10 cellular contexts compared by ENCODE assay signal in the genomic region with DNA sequence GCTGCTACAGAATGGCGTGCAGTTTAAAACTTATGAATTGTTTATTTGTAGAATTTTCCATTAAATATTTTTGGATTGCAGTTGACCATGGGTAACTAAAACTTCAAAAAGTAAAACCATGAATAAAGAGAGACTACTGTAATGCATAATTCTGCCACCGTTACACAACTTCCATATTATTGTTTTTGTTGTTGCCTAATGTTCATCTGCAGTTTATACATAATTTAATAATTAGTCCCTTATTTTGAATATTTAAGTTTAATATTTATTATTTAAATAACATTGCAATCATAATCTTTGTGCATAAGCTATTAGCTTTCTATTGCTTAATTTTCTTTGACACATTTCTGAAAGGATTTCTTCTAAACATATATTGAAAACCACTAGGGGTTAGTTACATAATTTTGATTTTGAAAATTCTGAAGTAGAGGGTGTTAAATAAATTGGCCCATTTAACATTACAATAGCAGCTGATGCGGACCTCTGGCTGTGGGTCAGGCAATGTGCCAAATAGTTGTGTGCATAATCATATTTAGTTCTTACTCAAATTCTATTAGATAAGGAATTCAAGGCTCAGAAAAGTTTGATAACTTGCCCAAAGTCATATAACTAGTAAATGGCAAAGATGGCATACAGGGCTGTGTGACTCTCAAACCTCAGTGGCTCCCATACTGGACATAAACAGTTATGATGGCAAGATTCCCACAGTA. TPM values are rescaled to one million over a fixed set of nuclear protein-coding genes. Genes with fewer than 3 reads are reported as not detected.
DNase-seq lines count a peak whose midpoint lies in the region; ATAC-seq, FAIRE-seq and TF ChIP-seq lines count a peak whose summit lies in the region.
"Had no signal": no experiment of that assay in that cellular context is flagged by ENCODE, and none has a peak within 500 bp of the region (broad histone marks: within the 10 kb centered on the region; RNA-seq: fewer than 3 reads in every experiment).

No MANE protein-coding gene starts in this region.

- BruUV-seq in K562 (replicated peaks; lab: Mats Ljungman, UMichigan) = no TSS peak

- no peaks in the 10 kb centered on the region for H3K9me3 Mint-ChIP-seq in activated T-cell treated with anti-CD3 and anti-CD28 coated beads, Interleukin-2, amount 50 U/mL, for 72 hours
- H3K9me3 Mint-ChIP-seq: memory B cell had no signal

- WGBS in K562 (ENCODE audit: insufficient coverage, low coverage, missing lambda C conversion rate) = 3% methylated on average over 3 of the region's 3 CpGs
- 86% methylated on average over 1 of the region's 3 CpGs; no CpG with 5 or more reads in 1 of the 2 experiments for WGBS in mesodermal cell (ENCODE audit: insufficient coverage in 2 of 2), 2 experiments

- H3K36me3 ChIP-seq in BE2C (no peaks in the 10 kb centered on the region), K562 (ENCODE audit: control insufficient read depth, insufficient read depth, low read length) (no peaks in the 10 kb centered on the region), mesodermal cell (ENCODE audit: control insufficient read depth, insufficient read depth, low read length) (no peaks in the 10 kb centered on the region)
- H3K36me3 ChIP-seq: thoracic aorta had no signal

- POLR2A ChIA-PET in K562 (lab: Yijun Ruan, JAX) = interaction anchor here (0.6 to 1.7 kb wide), 8 partner anchors 8 to 241 kb away, joined by 3 to 6 read pairs (median 4); no protein-coding TSS in a partner anchor

- H4K20me1 ChIP-seq in K562 (replicated peaks; ENCODE audit: control insufficient read depth, insufficient read depth, low read length) = no peaks in the 10 kb centered on the region

- H3K4me2 ChIP-seq in K562 (ENCODE audit: insufficient read depth, low read length) = peak overlapping the region; percentile 66; the same call in 1 of the 2 replicates

- H3K27ac Mint-ChIP-seq in activated T-cell treated with anti-CD3 and anti-CD28 coated beads, Interleukin-2, amount 50 U/mL, for 72 hours = no peak overlapping the region
- H3K27ac Mint-ChIP-seq: memory B cell had no signal

- no peak for TF ChIP-seq POLR2A in K562 (conservative IDR thresholded peaks at IDR 0.05)

- H3K4me1 ChIP-seq in BE2C (peaks cover 8% of the 10 kb centered on the region), K562 (replicated peaks in 1 of 2; ENCODE audit: control insufficient read depth in 2 of 2, insufficient read depth in 2 of 2, low read length in 2 of 2) (peaks cover 0 to 17% of the 10 kb centered on the region in 2 experiments; a peak in 4 of 5 replicates), mesodermal cell (ENCODE audit: control insufficient read depth, insufficient read depth, low read length, poor library complexity, severe bottlenecking) (no peaks in the 10 kb centered on the region)

- H3K9me3 ChIP-seq in BE2C = no peaks in the 10 kb centered on the region
- no peaks in the 10 kb centered on the region for H3K9me3 ChIP-seq in K562 (replicated peaks; ENCODE audit: control insufficient read depth, insufficient read depth, low read depth, low read length)
- no peaks in the 10 kb centered on the region for H3K9me3 ChIP-seq in mesodermal cell (ENCODE audit: control insufficient read depth, low read length)
- H3K9me3 ChIP-seq: thoracic aorta had no signal

- no peak overlapping the region for H3K4me3 Mint-ChIP-seq in activated T-cell treated with anti-CD3 and anti-CD28 coated beads, Interleukin-2, amount 50 U/mL, for 72 hours
- H3K4me3 Mint-ChIP-seq: memory B cell had no signal

- no peak for TF ChIP-seq CTCF in BE2C (IDR thresholded peaks at IDR 0.05; ENCODE audit: low read depth, low read length)
- TF ChIP-seq CTCF in K562 (IDR thresholded peaks at IDR 0.05 in 2 of 3, conservative IDR thresholded peaks at IDR 0.05 in 1 of 3; ENCODE audit: insufficient read depth in 2 of 3, low read depth in 1 of 3, low read length in 3 of 3) = no peak

- no peak for FAIRE-seq in K562 (lab: Jason Lieb, UNC)

- peaks cover 16% of the 10 kb centered on the region for H3K4me1 Mint-ChIP-seq in activated T-cell treated with anti-CD3 and anti-CD28 coated beads, Interleukin-2, amount 50 U/mL, for 72 hours (ENCODE audit: low read depth)
- H3K4me1 Mint-ChIP-seq: memory B cell had no signal

- no peak for TF ChIP-seq EP300 in K562 (IDR thresholded peaks at IDR 0.05; ENCODE audit: low read length)

- CTCF ChIA-PET in K562 (lab: Yijun Ruan, JAX; ENCODE audit: low intra/inter-chr PET ratio) = no interaction called here

- H3K4me3 ChIP-seq in BE2C (ENCODE audit: low read depth, low read length) = peak overlapping the region; percentile 43
- H3K4me3 ChIP-seq in K562 = no peak overlapping the region
- H3K4me3 ChIP-seq in mesodermal cell (ENCODE audit: extremely low read depth, insufficient read depth, low read length, poor library complexity, severe bottlenecking) = no peak overlapping the region
- H3K4me3 ChIP-seq: thoracic aorta had no signal

- H3K79me2 ChIP-seq in K562 (ENCODE audit: control insufficient read depth, insufficient read depth, low read length) = no peaks in the 10 kb centered on the region

- H3K27me3 ChIP-seq in BE2C (no peaks in the 10 kb centered on the region), K562 (ENCODE audit: control insufficient read depth in 2 of 2, insufficient read depth in 2 of 2, low read length in 2 of 2) (no peaks in the 10 kb centered on the region)

- H3K36me3 Mint-ChIP-seq in activated T-cell treated with anti-CD3 and anti-CD28 coated beads, Interleukin-2, amount 50 U/mL, for 72 hours (ENCODE audit: insufficient read depth in 2 of 2) = peaks cover 0 to 3% of the 10 kb centered on the region in 2 donors
- H3K36me3 Mint-ChIP-seq: memory B cell had no signal

- H3K27ac ChIP-seq in K562 (ENCODE audit: extremely low read depth, low read depth, low read length) (peak overlapping the region; percentile 64), mesodermal cell (ENCODE audit: low read depth, low read length, severe bottlenecking) (peak overlapping the region; percentile 67)
- H3K27ac ChIP-seq: thoracic aorta had no signal

- intact Hi-C loops in K562 (cut with micrococcal nuclease) = no loop called here

- peaks cover 4% of the 10 kb centered on the region for H3K27me3 Mint-ChIP-seq in activated T-cell treated with anti-CD3 and anti-CD28 coated beads, Interleukin-2, amount 50 U/mL, for 72 hours (ENCODE audit: low read depth)
- H3K27me3 Mint-ChIP-seq: memory B cell had no signal

- TF ChIP-seq RAD21 in K562 (CRISPR knock-in tag; conservative IDR thresholded peaks at IDR 0.05 in 1 of 2, IDR thresholded peaks at IDR 0.05 in 1 of 2) = no peak

- peak overlapping the region; percentile 52; the same call in 1 of the 2 replicates for H2AFZ ChIP-seq in K562 (ENCODE audit: low read depth, low read length)

- in situ Hi-C loops in K562 (cut with MboI) = no loop called here

- DNase-seq in BE2C = peak; percentile 56
- peak; percentile 70 for DNase-seq in LoVo (ENCODE audit: low spot score)
- DNase-seq in K562 (ENCODE audit: extremely low read depth in 1 of 4, low spot score in 3 of 4) = peak in 3 of 4 experiments; percentile 8 to 35 (median 8)
- no peak for DNase-seq in activated T-cell treated with anti-CD3 and anti-CD28 coated beads, Interleukin-2, amount 50 U/mL, for 72 hours
- DNase-seq in 8988T = no peak

- no peaks in the 10 kb centered on the region for H3K9me1 ChIP-seq in K562 (ENCODE audit: control insufficient read depth, insufficient read depth, low read length)

- ATAC-seq in K562 (no peak), GM18868 (IDR thresholded peaks at IDR 0.05; ENCODE audit: unreplicated experiment) (no peak), GM21526 (IDR thresholded peaks at IDR 0.05; ENCODE audit: low FRiP score, unreplicated experiment) (no peak)
- ATAC-seq in activated T-cell treated with anti-CD3 and anti-CD28 coated beads, Interleukin-2, amount 50 U/mL, for 72 hours (replicated peaks in 1 of 2) = no peak

- peak overlapping the region in 1 of 2 experiments; percentile 35; a peak in 2 of 4 replicates for H3K9ac ChIP-seq in K562 (ENCODE audit: insufficient read depth in 1 of 2, low read depth in 2 of 2, low read length in 2 of 2)

TF ChIP-seq in K562, 482 proteins besides CTCF, POLR2A, EP300 and RAD21 (continues in another document):
- TF ChIP-seq ZNF175 (CRISPR knock-in tag; IDR thresholded peaks at IDR 0.05; ENCODE audit: low read depth) (0 out of 2 replicates have a peak, but pooled peaks have one; percentile 24), IFI16 (CRISPR knock-in tag; IDR thresholded peaks at IDR 0.05) (0 out of 2 replicates have a peak, but pooled peaks have one; percentile 36)

RNA-seq across cellular contexts. Expression of a gene that starts 31.1 kb away (rescaled TPM):
- polyA plus RNA-seq in BE2C (2012; ENCODE audit: insufficient read depth, insufficient read length, low read depth) = 12.3 TPM
- total RNA-seq in K562 (2011; cell fraction: chromatin; rRNA removed; ENCODE audit: low replicate concordance) = 0.21 and 0.97 TPM in 2 replicates
- total RNA-seq in K562 (2011; cell fraction: nucleolus; rRNA removed) = 0.33 and 0.39 TPM in 2 replicates
- 0.44 and 0.76 TPM in 2 replicates for total RNA-seq in K562 (2011; cell fraction: nucleoplasm; rRNA removed)
- total RNA-seq in K562 (2014; rRNA removed) = 4.7 and 5.3 TPM in 2 replicates
- total RNA-seq in K562 (2014; rRNA removed; fragmentation: Illumina TruSeq; extraction: Trizol) = 5.2 and 5.6 TPM in 2 replicates
- 4.1 and 5.2 TPM in 2 replicates for total RNA-seq in K562 (2015; rRNA removed; fragmentation: Illumina TruSeq; extraction: Trizol)
- total RNA-seq in K562 (2021) = 5.7 and 5.9 TPM in 2 replicates
- 1.7 and 3.6 TPM in 2 replicates for polyA plus RNA-seq in K562 (2011; rRNA removed)
- 0.40 and 2.5 TPM in 2 replicates for polyA plus RNA-seq in K562 (2011; cell fraction: cytosol; rRNA removed)
- 0.63 and 2.2 TPM in 2 replicates for polyA plus RNA-seq in K562 (2011; cell fraction: nucleus; rRNA removed)
- 3.5 and 8.1 TPM in 2 replicates for polyA plus RNA-seq in K562 (2012)
- 4.8 and 5.7 TPM in 2 replicates for polyA plus RNA-seq in K562 (2014; fragmentation: Illumina TruSeq; extraction: Trizol)
- polyA plus RNA-seq in K562 (2014; fragmentation: Nextera tagmentation; extraction: Ambion mirVana) = 1 to 10 TPM; 1.0 to 1.8 TPM
- polyA plus RNA-seq in K562 (2014; rRNA removed) = 2.8 and 3.2 TPM in 2 replicates
- 3.2 and 9.3 TPM in 2 replicates for polyA minus RNA-seq in K562 (2011; rRNA and poly(A)+ RNA removed)
- 1.6 and 3.1 TPM in 2 replicates for polyA minus RNA-seq in K562 (2011; cell fraction: cytosol; rRNA and poly(A)+ RNA removed)
- polyA minus RNA-seq in K562 (2011; cell fraction: nucleus; rRNA and poly(A)+ RNA removed) = 0.40 and 1.8 TPM in 2 replicates
- 2.4 TPM for polyA plus RNA-seq in mesodermal cell (2013, experiment 1 of 2)
- polyA plus RNA-seq in mesodermal cell (2013, experiment 2 of 2) = 1.2 TPM
- under 1 TPM; 0.07 to 0.12 TPM for total RNA-seq in activated T-cell treated with anti-CD3 and anti-CD28 coated beads, Interleukin-2, amount 50 U/mL, for 72 hours
- total RNA-seq: thoracic aorta had no signal

Comparison
In these comparisons a context has a peak if more than half of its experiments do, and no peak if none do; other contexts are left out.
1. DNase-seq: peak in BE2C (single experiment), LoVo (single experiment) and K562 (3 of 4); none in activated T-cell treated with anti-CD3 and anti-CD28 coated beads, Interleukin-2, amount 50 U/mL, for 72 hours (0 of 2) and 8988T (single experiment).